Comparison of ENCODE assay signal across 26 cellular contexts in genomic region chr11:130816941-130817607, GRCh38.
DNase-seq lines count a peak whose midpoint lies in the region; ATAC-seq, FAIRE-seq and TF ChIP-seq lines count a peak whose summit lies in the region.
"Had no signal": no experiment of that assay in that cellular context is flagged by ENCODE, and none has a peak within 500 bp of the region (broad histone marks: within the 10 kb centered on the region; RNA-seq: fewer than 3 reads in every experiment).

No MANE protein-coding gene starts in this region.

- H3K27ac ChIP-seq in body of pancreas: peak overlapping the region in 3 of 4 donors; percentile 33 to 69 (median 62)
- H3K27ac ChIP-seq in kidney (ENCODE audit: low read depth in 2 of 2, low read length in 2 of 2): peak overlapping the region; percentile 84 to 94
- H3K27ac ChIP-seq in pancreas: peak overlapping the region in 3 of 4 donors; percentile 20 to 51 (median 33)
- H3K27ac ChIP-seq in uterus: no peak overlapping the region
- peak overlapping the region in 1 of 5 donors; percentile 2 for H3K27ac ChIP-seq in stomach
- H3K27ac ChIP-seq: testis had no signal

- no peak overlapping the region for H3K4me3 ChIP-seq in body of pancreas
- peak overlapping the region; percentile 25 to 30 for H3K4me3 ChIP-seq in kidney (ENCODE audit: low read length in 2 of 2)
- no peak overlapping the region for H3K4me3 ChIP-seq in pancreas
- H3K4me3 ChIP-seq in uterus: no peak overlapping the region
- H3K4me3 ChIP-seq in stomach: no peak overlapping the region
- H3K4me3 ChIP-seq: testis had no signal

- ATAC-seq in body of pancreas (peak; percentile 55), pancreas (peak; percentile 55 to 69 (median 58)), GM18505 (IDR thresholded peaks at IDR 0.05; ENCODE audit: unreplicated experiment) (no peak)
- ATAC-seq: activated CD8-positive, alpha-beta T cell treated with anti-CD3 and anti-CD28 coated beads for 36 hours; activated T-helper 17 cell treated with anti-CD3 and anti-CD28 coated beads, Interleukin-2, amount 50 U/mL, for 72 hours; left lobe of liver; PC-3; right cardiac atrium; Right ventricle myocardium inferior; T-helper 17 cell had no signal

- DNase-seq in body of pancreas (peak in 2 of 4 donors; percentile 21 to 41), kidney (peak; percentile 77), pancreas (peak in 1 of 6 donors; percentile 26), uterus (peak; percentile 28 to 32), HPDE6-E6E7 (ENCODE audit: extremely low spot score) (no peak), cardiac septum (ENCODE audit: low spot score) (no peak), stomach (no peak)
- DNase-seq: activated CD4-positive, alpha-beta T cell treated with anti-CD3 and anti-CD28 coated beads for 1 hour; activated CD8-positive, alpha-beta T cell treated with anti-CD3 and anti-CD28 coated beads for 36 hours; CD4-positive, CD25-positive, alpha-beta regulatory T cell; dermis blood vessel endothelial cell; naive B cell; NCI-H1048; NCI-H1694 treated with DMSO at 0.1 percent for 48 hours; NCI-H524 treated with DMSO at 0.1 percent for 48 hours; PC-3; right cardiac atrium; stimulated activated naive CD4-positive, alpha-beta T cell; T-helper 17 cell; testis had no signal

- TF ChIP-seq POLR2A in body of pancreas (IDR thresholded peaks at IDR 0.05): no peak
- TF ChIP-seq POLR2A in uterus (IDR thresholded peaks at IDR 0.05): no peak
- TF ChIP-seq POLR2A in GM18505 (IDR thresholded peaks at IDR 0.05; ENCODE audit: borderline replicate concordance, extremely low read depth, insufficient read depth, insufficient read length): no peak
- TF ChIP-seq POLR2A in stomach (IDR thresholded peaks at IDR 0.05): no peak

- intact Hi-C loops in body of pancreas (cut with DNase I): no loop called here
- intact Hi-C loops in kidney (cut with DNase I): no loop called here
- intact Hi-C loops in pancreas (cut with DNase I): no loop called here
- intact Hi-C loops in uterus (cut with DNase I; ENCODE audit: low total_unique reads): no loop called here
- intact Hi-C loops in cardiac septum (cut with DNase I): no loop called here
- intact Hi-C loops in stomach (cut with DNase I; ENCODE audit: low total_unique reads): no loop called here

- TF ChIP-seq CTCF in body of pancreas (IDR thresholded peaks at IDR 0.05) (no peak), kidney (IDR thresholded peaks at IDR 0.05; ENCODE audit: borderline replicate concordance, extremely low read depth, insufficient read depth) (no peak), pancreas (IDR thresholded peaks at IDR 0.05) (no peak), uterus (IDR thresholded peaks at IDR 0.05) (no peak), stomach (IDR thresholded peaks at IDR 0.05) (no peak)

- H3K27me3 ChIP-seq in body of pancreas (no peaks in the 10 kb centered on the region), pancreas (peaks cover 0 to 3% (median 0%) of the 10 kb centered on the region in 4 donors), uterus (no peaks in the 10 kb centered on the region), stomach (no peaks in the 10 kb centered on the region)
- H3K27me3 ChIP-seq: testis had no signal

- FAIRE-seq in kidney (lab: Jason Lieb, UNC) (no peak), pancreas (lab: Jason Lieb, UNC) (no peak)
- FAIRE-seq: endometrium, H54 had no signal

- H3K9me3 ChIP-seq in body of pancreas: no peaks in the 10 kb centered on the region
- H3K9me3 ChIP-seq in kidney (ENCODE audit: control insufficient read depth in 1 of 2, low read length in 2 of 2): no peaks in the 10 kb centered on the region
- no peaks in the 10 kb centered on the region for H3K9me3 ChIP-seq in pancreas
- H3K9me3 ChIP-seq in uterus: no peaks in the 10 kb centered on the region
- no peaks in the 10 kb centered on the region for H3K9me3 ChIP-seq in stomach
- H3K9me3 ChIP-seq: testis had no signal

- 10 to 14% methylated on average over 8 of the region's 8 CpGs for WGBS in body of pancreas, 2 donors
- 24 to 25% methylated on average over 8 of the region's 8 CpGs for WGBS in pancreas, 2 donors
- 51 to 83% (median 73%) methylated on average over 8 of the region's 8 CpGs for WGBS in stomach, 5 donors

- TF ChIP-seq EP300 in stomach (IDR thresholded peaks at IDR 0.05): no peak

- peak overlapping the region in 1 of 2 donors; percentile 17 for H3K9ac ChIP-seq in kidney (ENCODE audit: low read length in 2 of 2)

- no peaks in the 10 kb centered on the region for H3K36me3 ChIP-seq in body of pancreas (replicated peaks in 1 of 2; ENCODE audit: insufficient read depth in 1 of 2, low read depth in 2 of 2)
- no peaks in the 10 kb centered on the region for H3K36me3 ChIP-seq in kidney (ENCODE audit: control insufficient read depth in 1 of 2, insufficient read depth in 2 of 2, low read length in 2 of 2)
- H3K36me3 ChIP-seq in pancreas: no peaks in the 10 kb centered on the region
- H3K36me3 ChIP-seq in uterus: no peaks in the 10 kb centered on the region
- no peaks in the 10 kb centered on the region for H3K36me3 ChIP-seq in stomach

- H3K4me1 ChIP-seq in body of pancreas (peaks cover 24% of the 10 kb centered on the region), kidney (ENCODE audit: control insufficient read depth in 1 of 2, insufficient read depth in 1 of 2, low read depth in 1 of 2, low read length in 2 of 2) (peaks cover 23 to 42% of the 10 kb centered on the region in 2 donors), pancreas (peaks cover 0 to 16% (median 0%) of the 10 kb centered on the region in 3 donors), uterus (no peaks in the 10 kb centered on the region), stomach (peaks cover 11 to 21% (median 16%) of the 10 kb centered on the region in 4 donors)
- H3K4me1 ChIP-seq: testis had no signal

Comparison
In these comparisons a context has a peak if more than half of its experiments do, and no peak if none do; other contexts are left out.
1. DNase-seq: peak in kidney (single experiment) and uterus (2 of 2); none in HPDE6-E6E7 (single experiment), cardiac septum (single experiment) and stomach (single experiment).
2. H3K27ac ChIP-seq: peak in body of pancreas (3 of 4), kidney (2 of 2) and pancreas (3 of 4); none in uterus (0 of 2).
3. H3K4me3 ChIP-seq: peak in kidney (2 of 2); none in body of pancreas (0 of 2), pancreas (0 of 4), uterus (0 of 2) and stomach (0 of 4).